8 cellular contexts compared by ENCODE assay signal in the genomic region with DNA sequence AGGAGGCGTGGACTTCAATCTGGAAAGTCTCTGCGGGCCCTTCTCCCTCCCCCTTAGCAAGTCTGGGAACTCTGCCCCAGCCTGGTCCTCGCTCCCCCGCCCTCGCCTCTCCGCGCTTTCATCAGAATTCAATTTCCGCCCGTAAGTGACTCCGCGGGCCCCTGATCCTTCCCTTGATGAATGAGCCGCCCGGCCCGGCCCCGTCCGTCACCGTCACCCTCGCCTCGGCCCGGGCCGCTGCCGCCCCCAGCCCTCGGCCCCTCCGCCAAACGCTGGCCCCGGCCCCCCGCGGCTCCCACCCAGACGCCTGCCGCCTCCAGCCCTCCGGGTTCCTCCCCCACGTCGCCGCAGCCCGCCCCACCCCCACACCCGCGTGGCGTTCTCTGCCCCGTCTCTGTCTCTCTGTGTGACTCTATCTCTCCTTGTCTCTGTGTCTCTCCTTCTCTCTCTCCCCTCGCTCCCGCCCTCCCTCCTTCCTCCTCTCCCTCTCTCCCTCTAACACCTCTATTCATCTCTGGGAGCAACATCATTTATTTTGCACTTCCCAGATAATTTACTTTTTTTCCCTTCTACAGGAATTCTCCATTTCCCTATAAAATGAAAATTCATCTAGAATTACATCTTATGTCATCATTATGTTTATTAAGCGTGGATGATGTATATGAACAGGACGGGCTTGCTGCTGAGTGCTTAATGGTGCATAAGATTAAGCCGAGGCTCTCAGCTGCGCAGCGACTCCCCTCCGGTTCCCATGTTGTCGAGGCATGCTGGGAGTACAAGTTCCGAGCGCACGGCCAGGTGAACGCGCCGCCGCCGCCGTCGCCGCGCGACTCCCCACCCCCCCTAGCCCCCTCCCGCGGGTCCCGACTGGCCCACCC.
A peak's percentile ranks its signal among the peaks of the same experiment; 100 is the strongest.
DNase-seq lines count a peak whose midpoint lies in the region; ATAC-seq, FAIRE-seq and TF ChIP-seq lines count a peak whose summit lies in the region.

No MANE protein-coding gene starts in this region.

- no peak overlapping the region for H3K27ac Mint-ChIP-seq in HFFc6

- POLR2A ChIA-PET in A549 (lab: Yijun Ruan, JAX) = no interaction called here

- peak overlapping the region; percentile 56; the same call in 2 of the 3 replicates for H3K4me3 ChIP-seq in A549
- H3K4me3 ChIP-seq in kidney (ENCODE audit: low read length in 2 of 2) = no peak overlapping the region

- no peak for TF ChIP-seq RAD21 in A549 (conservative IDR thresholded peaks at IDR 0.05 in 1 of 2, IDR thresholded peaks at IDR 0.05 in 1 of 2)

- H3K4me1 Mint-ChIP-seq in HFFc6 (ENCODE audit: low read depth) = peaks cover 16% of the 10 kb centered on the region

- peak overlapping the region; percentile 98 for H3K4me2 ChIP-seq in A549

- peaks cover 23% of the 10 kb centered on the region; the same call in 2 of the 3 replicates for H3K4me1 ChIP-seq in A549
- H3K4me1 ChIP-seq in kidney (ENCODE audit: control insufficient read depth in 1 of 2, insufficient read depth in 1 of 2, low read depth in 1 of 2, low read length in 2 of 2) = peaks cover 0 to 7% of the 10 kb centered on the region in 2 donors

- no peaks in the 10 kb centered on the region for H3K36me3 Mint-ChIP-seq in HFFc6 (ENCODE audit: low read depth)

- ATAC-seq in A549 = peak in 1 of 2 experiments; percentile 11; a peak in 1 of 6 replicates
- ATAC-seq in GM18520 (IDR thresholded peaks at IDR 0.05; ENCODE audit: unreplicated experiment) = no peak

- no peak for TF ChIP-seq CTCF in A549 (IDR thresholded peaks at IDR 0.05)
- TF ChIP-seq CTCF in HFFc6 (IDR thresholded peaks at IDR 0.05) = no peak
- TF ChIP-seq CTCF in kidney (IDR thresholded peaks at IDR 0.05; ENCODE audit: borderline replicate concordance, extremely low read depth, insufficient read depth) = no peak

- DNase-seq in A549 (ENCODE audit: low read depth in 1 of 2, low spot score in 1 of 2) = no peak
- DNase-seq in HFFc6 = no peak
- peak; percentile 31 for DNase-seq in activated T-cell treated with anti-CD3 and anti-CD28 coated beads, Interleukin-2, amount 50 U/mL, for 1 hour
- peak; percentile 88 for DNase-seq in kidney
- peak; percentile 59 for DNase-seq in ureter (ENCODE audit: low spot score)
- DNase-seq in NCI-H2107 treated with DMSO at 0.1 percent for 48 hours (lab: John Stamatoyannopoulos, UW; ENCODE audit: unreplicated experiment) = no peak
- DNase-seq in NCI-H1436 treated with DMSO at 0.1 percent for 48 hours (lab: John Stamatoyannopoulos, UW) = no peak

- WGBS in A549 (ENCODE audit: missing lambda C conversion rate) = 31% methylated on average over 32 of the region's 64 CpGs

- intact Hi-C loops in kidney (cut with DNase I) = no loop called here

- CTCF ChIA-PET in A549 (lab: Yijun Ruan, JAX) = interaction anchor here (0.6 to 2.3 kb wide), 3 partner anchors 17 to 121 kb away, joined by 3 to 5 read pairs (median 3); no protein-coding TSS in a partner anchor

- TF ChIP-seq POLR2A in A549 (IDR thresholded peaks at IDR 0.05; ENCODE audit: low read length) = no peak

- no peak for TF ChIP-seq EP300 in A549 (IDR thresholded peaks at IDR 0.05)

- H3K4me3 Mint-ChIP-seq in HFFc6 = peak overlapping the region; percentile 55

- peaks cover 55% of the 10 kb centered on the region for H3K27me3 Mint-ChIP-seq in HFFc6 (ENCODE audit: insufficient read depth)

- H3K9ac ChIP-seq in kidney (ENCODE audit: low read length in 2 of 2) = no peak overlapping the region

- H3K9me3 ChIP-seq in A549 = peaks cover 2% of the 10 kb centered on the region; the same call in 1 of the 3 replicates
- H3K9me3 ChIP-seq in kidney (ENCODE audit: control insufficient read depth in 1 of 2, low read length in 2 of 2) = no peaks in the 10 kb centered on the region

- H3K36me3 ChIP-seq in kidney (ENCODE audit: control insufficient read depth in 1 of 2, insufficient read depth in 2 of 2, low read length in 2 of 2) = no peaks in the 10 kb centered on the region

- no peak for FAIRE-seq in A549 (lab: Jason Lieb, UNC)
- FAIRE-seq in kidney (lab: Jason Lieb, UNC) = no peak

- H3K9me3 Mint-ChIP-seq in HFFc6 = no peaks in the 10 kb centered on the region

- peak overlapping the region in 1 of 2 experiments; percentile 53; a peak in 2 of 6 replicates for H3K27ac ChIP-seq in A549
- H3K27ac ChIP-seq in kidney (ENCODE audit: low read depth in 2 of 2, low read length in 2 of 2) = no peak overlapping the region

TF ChIP-seq in A549, 52 proteins besides CTCF, POLR2A, EP300 and RAD21:
- TF ChIP-seq HOXB13 (CRISPR knock-in tag; IDR thresholded peaks at IDR 0.05; ENCODE audit: low read depth) (no peak), CBX8 (IDR thresholded peaks at IDR 0.05) (no peak), KDM5A (IDR thresholded peaks at IDR 0.05) (no peak), HEYL (CRISPR knock-in tag; IDR thresholded peaks at IDR 0.05) (no peak), HOXB5 (CRISPR knock-in tag; IDR thresholded peaks at IDR 0.05) (no peak), JUNB (IDR thresholded peaks at IDR 0.05) (no peak), TFCP2L1 (CRISPR knock-in tag; IDR thresholded peaks at IDR 0.05) (no peak), RCOR1 (IDR thresholded peaks at IDR 0.05; ENCODE audit: low read depth, low read length) (no peak), RARB (CRISPR knock-in tag; IDR thresholded peaks at IDR 0.05) (no peak), HDAC2 (IDR thresholded peaks at IDR 0.05) (no peak)
- TF ChIP-seq, protein P1, sequence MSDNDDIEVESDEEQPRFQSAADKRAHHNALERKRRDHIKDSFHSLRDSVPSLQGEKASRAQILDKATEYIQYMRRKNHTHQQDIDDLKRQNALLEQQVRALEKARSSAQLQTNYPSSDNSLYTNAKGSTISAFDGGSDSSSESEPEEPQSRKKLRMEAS (IDR thresholded peaks at IDR 0.05) = no peak
- TF ChIP-seq, protein P2, sequence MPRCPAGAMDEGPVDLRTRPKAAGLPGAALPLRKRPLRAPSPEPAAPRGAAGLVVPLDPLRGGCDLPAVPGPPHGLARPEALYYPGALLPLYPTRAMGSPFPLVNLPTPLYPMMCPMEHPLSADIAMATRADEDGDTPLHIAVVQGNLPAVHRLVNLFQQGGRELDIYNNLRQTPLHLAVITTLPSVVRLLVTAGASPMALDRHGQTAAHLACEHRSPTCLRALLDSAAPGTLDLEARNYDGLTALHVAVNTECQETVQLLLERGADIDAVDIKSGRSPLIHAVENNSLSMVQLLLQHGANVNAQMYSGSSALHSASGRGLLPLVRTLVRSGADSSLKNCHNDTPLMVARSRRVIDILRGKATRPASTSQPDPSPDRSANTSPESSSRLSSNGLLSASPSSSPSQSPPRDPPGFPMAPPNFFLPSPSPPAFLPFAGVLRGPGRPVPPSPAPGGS (IDR thresholded peaks at IDR 0.05) = no peak
- TF ChIP-seq, protein P3, sequence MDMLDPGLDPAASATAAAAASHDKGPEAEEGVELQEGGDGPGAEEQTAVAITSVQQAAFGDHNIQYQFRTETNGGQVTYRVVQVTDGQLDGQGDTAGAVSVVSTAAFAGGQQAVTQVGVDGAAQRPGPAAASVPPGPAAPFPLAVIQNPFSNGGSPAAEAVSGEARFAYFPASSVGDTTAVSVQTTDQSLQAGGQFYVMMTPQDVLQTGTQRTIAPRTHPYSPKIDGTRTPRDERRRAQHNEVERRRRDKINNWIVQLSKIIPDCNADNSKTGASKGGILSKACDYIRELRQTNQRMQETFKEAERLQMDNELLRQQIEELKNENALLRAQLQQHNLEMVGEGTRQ (IDR thresholded peaks at IDR 0.05) = no peak
TF ChIP-seq in A549: peak in this region for 0.

Comparison
In these comparisons a context has a peak if more than half of its experiments do, and no peak if none do; other contexts are left out.
1. DNase-seq: peak in activated T-cell treated with anti-CD3 and anti-CD28 coated beads, Interleukin-2, amount 50 U/mL, for 1 hour (single experiment), kidney (single experiment) and ureter (single experiment); none in A549 (0 of 2), HFFc6 (single experiment), NCI-H2107 treated with DMSO at 0.1 percent for 48 hours (single experiment) and NCI-H1436 treated with DMSO at 0.1 percent for 48 hours (single experiment).